15 cellular contexts compared by ENCODE assay signal in the genomic region with DNA sequence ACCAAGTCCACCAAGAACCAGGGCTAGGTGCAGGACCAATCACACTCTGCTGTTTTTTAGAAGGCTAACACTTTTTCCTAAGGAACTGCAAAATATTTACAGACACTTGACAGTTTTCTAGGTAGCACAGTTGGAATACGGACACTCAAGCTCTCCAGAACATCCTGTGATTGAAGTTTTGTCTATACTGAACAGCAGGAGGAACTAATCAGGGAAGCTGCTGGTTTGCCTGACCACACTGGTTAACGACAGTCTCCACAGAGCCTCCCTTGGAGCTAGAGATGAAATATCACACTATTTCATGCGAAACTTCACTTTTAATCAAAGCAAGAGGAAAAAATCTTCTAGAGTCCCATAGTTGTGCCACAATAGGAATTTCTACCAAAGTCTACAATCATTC.
DNase-seq lines count a peak whose midpoint lies in the region; ATAC-seq and TF ChIP-seq lines count a peak whose summit lies in the region.
"Had no signal": no experiment of that assay in that cellular context is flagged by ENCODE, and none has a peak within 500 bp of the region (broad histone marks: within the 10 kb centered on the region; RNA-seq: fewer than 3 reads in every experiment).

No MANE protein-coding gene starts in this region.

- TF ChIP-seq CTCF in IMR-90 (conservative IDR thresholded peaks at IDR 0.05; ENCODE audit: low read depth, low read length) = no peak
- TF ChIP-seq CTCF in parathyroid adenoma (IDR thresholded peaks at IDR 0.05) = no peak
- TF ChIP-seq CTCF in GM13976 (IDR thresholded peaks at IDR 0.05; ENCODE audit: borderline replicate concordance, control extremely low read depth, extremely low read depth, insufficient read depth, missing control alignments) = no peak

- H3K18ac ChIP-seq in IMR-90 (ENCODE audit: low read depth, low read length) = peak overlapping the region; percentile 29; the same call in 1 of the 2 replicates

- no peak overlapping the region for H2BK5ac ChIP-seq in IMR-90 (ENCODE audit: low read depth, low read length, poor library complexity, severe bottlenecking)

- CTCF ChIA-PET in IMR-90 (lab: Yijun Ruan, JAX) = no interaction called here

- no peak for TF ChIP-seq POLR2A in IMR-90 (IDR thresholded peaks at IDR 0.05; ENCODE audit: low read depth, low read length)

- H3K9me3 ChIP-seq in IMR-90 (ENCODE audit: control insufficient read depth, insufficient read depth, low read length) = no peaks in the 10 kb centered on the region
- no peaks in the 10 kb centered on the region for H3K9me3 ChIP-seq in parathyroid adenoma (ENCODE audit: control insufficient read depth, low read length)
- H3K9me3 ChIP-seq: right lobe of liver had no signal

- H4K8ac ChIP-seq in IMR-90 (ENCODE audit: low read depth in 2 of 2, low read length in 2 of 2) = no peak overlapping the region

- H3K4me2 ChIP-seq in IMR-90 (ENCODE audit: low read depth, low read length) = no peak overlapping the region
- H3K4me2 ChIP-seq in parathyroid adenoma (ENCODE audit: low read length) = no peak overlapping the region

- H3K36me3 ChIP-seq in IMR-90 (ENCODE audit: control insufficient read depth, insufficient read depth, low read length) = no peaks in the 10 kb centered on the region
- H3K36me3 ChIP-seq in parathyroid adenoma (ENCODE audit: control insufficient read depth, insufficient read depth, low read length) = no peaks in the 10 kb centered on the region
- H3K36me3 ChIP-seq: right lobe of liver had no signal

- TF ChIP-seq RAD21 in IMR-90 (IDR thresholded peaks at IDR 0.05; ENCODE audit: low read length) = no peak

- peak overlapping the region; percentile 48; the same call in 1 of the 2 replicates for H3K4ac ChIP-seq in IMR-90 (ENCODE audit: low read depth, low read length)

- BruUV-seq in IMR-90 (replicated peaks; lab: Mats Ljungman, UMichigan) = no TSS peak

- H4K5ac ChIP-seq in IMR-90 (ENCODE audit: low read depth, low read length) = no peak overlapping the region; the same call in 1 of the 2 replicates

- no peaks in the 10 kb centered on the region for H4K20me1 ChIP-seq in IMR-90 (ENCODE audit: insufficient read depth, low read length)

- DNase-seq in IMR-90 = no peak
- DNase-seq in NCI-H345 (lab: John Stamatoyannopoulos, UW) = peak; percentile 36
- DNase-seq in GM13976 (ENCODE audit: low spot score) = no peak
- no peak for DNase-seq in posterior cingulate gyrus
- DNase-seq in AG08396 (ENCODE audit: low spot score) = no peak
- DNase-seq: amniotic stem cell; CD8-positive, alpha-beta T cell; GM23248; immature natural killer cell; mammary epithelial cell; right lobe of liver had no signal

- peaks cover 2% of the 10 kb centered on the region; the same call in 1 of the 2 replicates for H3K9me1 ChIP-seq in IMR-90 (ENCODE audit: insufficient read depth, low read length)

- no peak overlapping the region for H3K4me3 ChIP-seq in IMR-90 (ENCODE audit: insufficient read depth, low read depth, low read length)
- no peak overlapping the region for H3K4me3 ChIP-seq in parathyroid adenoma (ENCODE audit: low read depth, low read length)
- H3K4me3 ChIP-seq: GM12878, GM23248, right lobe of liver had no signal

- intact Hi-C loops in IMR-90 (cut with micrococcal nuclease) = loop anchor here (10.0 kb wide), 1 partner anchor 238 kb away; no protein-coding TSS in a partner anchor
- intact Hi-C loops in posterior cingulate gyrus (cut with DNase I) = no loop called here

- no peak overlapping the region for H2AK9ac ChIP-seq in IMR-90 (replicated peaks; ENCODE audit: low read depth, low read length, poor library complexity)

- dilution Hi-C loops in IMR-90 (cut with HindIII; ENCODE audit: low sequenced_read_pairs, unreplicated experiment) = no loop called here

- H2AK5ac ChIP-seq in IMR-90 (ENCODE audit: low read depth, low read length) = no peak overlapping the region

- peaks cover 9% of the 10 kb centered on the region for H3K4me1 ChIP-seq in IMR-90 (ENCODE audit: control insufficient read depth, insufficient read depth, low read length)
- H3K4me1 ChIP-seq in parathyroid adenoma = peaks cover 78% of the 10 kb centered on the region

- H4K91ac ChIP-seq in IMR-90 (ENCODE audit: insufficient read depth, low read depth, low read length) = 0 out of 2 replicates have a peak overlapping the region, but pooled peaks have one; percentile 11

- H2BK20ac ChIP-seq in IMR-90 (ENCODE audit: low read depth, low read length) = no peak overlapping the region

- in situ Hi-C loops in IMR-90 (cut with MboI; ENCODE audit: low sequenced_read_pairs) (no loop called here), GM13976 (cut with MboI; ENCODE audit: low sequenced_read_pairs, unreplicated experiment) (no loop called here)

- H3K79me2 ChIP-seq in parathyroid adenoma = no peaks in the 10 kb centered on the region

- WGBS in IMR-90 (ENCODE audit: extremely low coverage in 2 of 2, insufficient read length in 1 of 2), 2 experiments = no CpG with 5 or more reads among the region's 3 CpGs

- H3K56ac ChIP-seq in IMR-90 (ENCODE audit: extremely low read depth, insufficient read depth, low read length) = no peak overlapping the region

- H3K14ac ChIP-seq in IMR-90 (replicated peaks; ENCODE audit: low read depth, low read length) = peak overlapping the region; percentile 28; the same call in 1 of the 2 replicates

- POLR2A ChIA-PET in IMR-90 (lab: Charles Lee; ENCODE audit: unreplicated experiment) = no interaction called here

- no peak overlapping the region; the same call in 1 of the 2 replicates for H2BK120ac ChIP-seq in IMR-90 (ENCODE audit: low read depth, low read length)

- no peaks in the 10 kb centered on the region for H3K79me1 ChIP-seq in IMR-90 (ENCODE audit: low read depth in 1 of 2, low read length in 2 of 2)

- H3K27me3 ChIP-seq in IMR-90 (ENCODE audit: control insufficient read depth, insufficient read depth, low read length) = no peaks in the 10 kb centered on the region
- H3K27me3 ChIP-seq in parathyroid adenoma (ENCODE audit: control insufficient read depth, insufficient read depth, low read length) = no peaks in the 10 kb centered on the region
- H3K27me3 ChIP-seq: right lobe of liver had no signal

- H3K27ac ChIP-seq in IMR-90 (ENCODE audit: insufficient read depth, low read length) (no peak overlapping the region), cingulate gyrus (ENCODE audit: low read depth, low read length) (peak overlapping the region; percentile 97), parathyroid adenoma (peak overlapping the region; percentile 98)
- H3K27ac ChIP-seq: GM23248, right lobe of liver had no signal

- no peak for ATAC-seq in IMR-90 (ENCODE audit: low read depth)
- ATAC-seq: CD8-positive, alpha-beta T cell; GM12878; right lobe of liver; WTC11 had no signal

- no peak overlapping the region for H3K9ac ChIP-seq in IMR-90 (ENCODE audit: low read depth, low read length)
- no peak overlapping the region for H3K9ac ChIP-seq in parathyroid adenoma
- H3K9ac ChIP-seq: GM23248 had no signal

- H3K23ac ChIP-seq in IMR-90 (ENCODE audit: low read depth, low read length) = no peak overlapping the region

- no peak overlapping the region; the same call in 2 of the 3 replicates for H2BK15ac ChIP-seq in IMR-90 (ENCODE audit: low read depth, low read length)

- H2AFZ ChIP-seq in IMR-90 (replicated peaks; ENCODE audit: low read length, poor library complexity) (no peak overlapping the region), parathyroid adenoma (peak overlapping the region; percentile 68)

TF ChIP-seq in IMR-90, 13 proteins besides CTCF, POLR2A, EP300 and RAD21:
- TF ChIP-seq CEBPB (IDR thresholded peaks at IDR 0.05; ENCODE audit: low read depth, low read length) (no peak), BHLHE40 (IDR thresholded peaks at IDR 0.05; ENCODE audit: low read depth, low read length) (no peak), ELK1 (IDR thresholded peaks at IDR 0.05; ENCODE audit: borderline replicate concordance, low read depth, low read length) (no peak), MXI1 (IDR thresholded peaks at IDR 0.05; ENCODE audit: borderline replicate concordance, low read depth, low read length) (no peak), MAFK (IDR thresholded peaks at IDR 0.05; ENCODE audit: low read depth, low read length) (no peak), RFX5 (IDR thresholded peaks at IDR 0.05; ENCODE audit: low read depth, low read length) (no peak)
